ENCODE assay signal across 9 cellular contexts in the genomic region with DNA sequence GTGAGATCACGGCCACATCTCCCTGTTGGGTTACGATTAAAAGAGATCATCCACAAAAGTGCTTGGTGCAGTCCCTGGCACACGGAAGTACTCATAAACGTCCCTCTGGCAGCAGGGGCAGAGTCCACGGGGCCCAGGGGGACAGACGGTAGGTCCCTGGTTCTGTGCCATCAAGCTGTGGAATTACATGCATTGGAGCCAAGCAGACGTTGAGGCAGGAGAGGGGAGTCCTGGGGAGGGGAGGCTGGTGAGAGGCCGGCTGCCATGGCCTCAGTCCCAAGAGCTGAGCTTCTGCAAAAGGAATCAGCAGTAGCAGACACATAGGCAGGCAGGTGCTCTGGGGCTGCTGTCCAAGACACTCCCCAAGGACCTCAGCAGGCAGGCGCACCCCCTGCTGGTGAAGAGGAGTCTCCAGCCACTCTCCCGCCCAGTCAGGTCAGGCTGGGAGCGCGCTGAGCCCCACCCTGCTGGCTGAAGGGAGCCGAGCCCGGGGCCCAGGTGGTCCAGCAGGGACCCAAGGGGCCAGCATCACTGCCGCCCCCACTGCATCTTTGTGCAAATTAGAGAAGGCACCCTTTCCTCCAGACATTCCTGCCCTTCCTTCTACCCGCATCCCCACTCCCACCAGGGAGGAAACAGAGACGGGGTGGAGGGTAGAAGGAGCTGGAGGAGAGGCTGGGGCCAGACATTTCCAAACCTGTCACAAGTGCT. TPM values are rescaled to one million over a fixed set of nuclear protein-coding genes. Genes with fewer than 3 reads are reported as not detected.
DNase-seq lines count a peak whose midpoint lies in the region; ATAC-seq, FAIRE-seq and TF ChIP-seq lines count a peak whose summit lies in the region.
"Had no signal": no experiment of that assay in that cellular context is flagged by ENCODE, and none has a peak within 500 bp of the region (broad histone marks: within the 10 kb centered on the region; RNA-seq: fewer than 3 reads in every experiment).

No MANE protein-coding gene starts in this region.

- no peaks in the 10 kb centered on the region for H4K20me1 ChIP-seq in Loucy (ENCODE audit: insufficient read depth, low read length, poor library complexity, severe bottlenecking)
- no peaks in the 10 kb centered on the region for H4K20me1 ChIP-seq in endothelial cell of umbilical vein (replicated peaks; ENCODE audit: control insufficient read depth, extremely low read depth, insufficient read depth, low read length)

- H3K36me3 Mint-ChIP-seq in naive thymus-derived CD8-positive, alpha-beta T cell, result no peaks in the 10 kb centered on the region

- H3K4me1 Mint-ChIP-seq in naive thymus-derived CD8-positive, alpha-beta T cell, result peaks cover 0 to 6% (median 2%) of the 10 kb centered on the region in 4 donors

- H3K9me3 ChIP-seq in Loucy (ENCODE audit: insufficient read depth, low read depth, low read length), result no peaks in the 10 kb centered on the region
- H3K9me3 ChIP-seq in endothelial cell of umbilical vein (replicated peaks; ENCODE audit: control insufficient read depth, insufficient read depth, low read length), result no peaks in the 10 kb centered on the region
- H3K9me3 ChIP-seq: thoracic aorta had no signal

- H3K9ac ChIP-seq in Loucy (ENCODE audit: low read depth, low read length, poor library complexity, severe bottlenecking) (no peak overlapping the region), endothelial cell of umbilical vein (replicated peaks; ENCODE audit: extremely low read depth, insufficient read depth, low read length) (no peak overlapping the region)

- H3K4me2 ChIP-seq in Loucy (ENCODE audit: low read depth, low read length, poor library complexity, severe bottlenecking) (no peak overlapping the region), endothelial cell of umbilical vein (ENCODE audit: insufficient read depth, low read length) (no peak overlapping the region)

- H3K27me3 ChIP-seq in Loucy (ENCODE audit: insufficient read depth, low read length, poor library complexity, severe bottlenecking) (no peaks in the 10 kb centered on the region), endothelial cell of umbilical vein (ENCODE audit: control insufficient read depth in 2 of 2, insufficient read depth in 2 of 2, low read length in 2 of 2) (no peaks in the 10 kb centered on the region)

- H3K9me1 ChIP-seq in endothelial cell of umbilical vein (replicated peaks; ENCODE audit: control insufficient read depth, extremely low read depth, insufficient read depth, low read length), result no peaks in the 10 kb centered on the region

- FAIRE-seq in endothelial cell of umbilical vein (lab: Jason Lieb, UNC), result peak; percentile 49

- H3K36me3 ChIP-seq in Loucy (ENCODE audit: insufficient read depth, low read length) (no peaks in the 10 kb centered on the region), endothelial cell of umbilical vein (ENCODE audit: control insufficient read depth in 2 of 2, extremely low read depth in 1 of 2, insufficient read depth in 2 of 2, low read length in 2 of 2) (no peaks in the 10 kb centered on the region)
- H3K36me3 ChIP-seq: thoracic aorta had no signal

- no peak overlapping the region for H3K4me3 ChIP-seq in Loucy (ENCODE audit: low read length, poor library complexity, severe bottlenecking)
- no peak overlapping the region for H3K4me3 ChIP-seq in endothelial cell of umbilical vein (replicated peaks in 1 of 3; ENCODE audit: insufficient read depth in 1 of 3, low read depth in 1 of 3, low read length in 3 of 3)
- H3K4me3 ChIP-seq: thoracic aorta had no signal

- H2AFZ ChIP-seq in Loucy (ENCODE audit: low read length) (no peak overlapping the region), endothelial cell of umbilical vein (ENCODE audit: low read depth, low read length) (no peak overlapping the region)

- TF ChIP-seq POLR2A in endothelial cell of umbilical vein (IDR thresholded peaks at IDR 0.05; ENCODE audit: low read depth, low read length) (no peak), GM18505 (IDR thresholded peaks at IDR 0.05; ENCODE audit: borderline replicate concordance, extremely low read depth, insufficient read depth, insufficient read length) (no peak)

- H3K27ac ChIP-seq in endothelial cell of umbilical vein (ENCODE audit: insufficient read depth, low read depth, low read length), result no peak overlapping the region
- H3K27ac ChIP-seq: thoracic aorta had no signal

- BruUV-seq in endothelial cell of umbilical vein (replicated peaks; lab: Mats Ljungman, UMichigan), result no TSS peak

- intact Hi-C loops in endothelial cell of umbilical vein (cut with micrococcal nuclease), result loop anchor here (1.0 to 2.0 kb wide), 3 partner anchors 58 to 261 kb away; no protein-coding TSS in a partner anchor

- H3K9me2 ChIP-seq in Loucy (replicated peaks; ENCODE audit: low read depth, low read length), result no peaks in the 10 kb centered on the region

- POLR2A ChIA-PET in endothelial cell of umbilical vein (lab: Charles Lee), result no interaction called here
- POLR2A ChIA-PET in naive thymus-derived CD8-positive, alpha-beta T cell (lab: Charles Lee), result no interaction called here

- H3F3A ChIP-seq in Loucy (ENCODE audit: low read depth), result no peaks in the 10 kb centered on the region

- CTCF ChIA-PET in endothelial cell of umbilical vein (lab: Charles Lee), result interaction anchor here (0.7 to 3.0 kb wide), 14 partner anchors 8 to 500 kb away, joined by 3 to 38 read pairs (median 3); partner anchors contain the start of genes KCTD17, MPST and TST

- peak overlapping the region in 1 of 10 donors; percentile 38 for H3K4me3 Mint-ChIP-seq in naive thymus-derived CD8-positive, alpha-beta T cell

- DNase-seq in stimulated activated naive CD4-positive, alpha-beta T cell treated with Interleukin-2 at 50 U/mL for 16 hours (lab: John Stamatoyannopoulos, UW), result peak; percentile 9
- no peak for DNase-seq in stimulated activated naive CD4-positive, alpha-beta T cell (lab: John Stamatoyannopoulos, UW)
- peak; percentile 61 for DNase-seq in UCSD-AML1 (lab: John Stamatoyannopoulos, UW; ENCODE audit: unreplicated experiment)
- peak; percentile 44 for DNase-seq in endothelial cell of umbilical vein (ENCODE audit: low read depth, low spot score)
- DNase-seq in naive thymus-derived CD8-positive, alpha-beta T cell, result peak in 1 of 10 donors; percentile 15
- DNase-seq in NCI-H1048 (lab: John Stamatoyannopoulos, UW), result no peak

- no peaks in the 10 kb centered on the region for H3K79me2 ChIP-seq in Loucy (ENCODE audit: insufficient read depth, low read length)
- H3K79me2 ChIP-seq in endothelial cell of umbilical vein (ENCODE audit: control insufficient read depth, insufficient read depth, low read length), result no peaks in the 10 kb centered on the region

- peaks cover 6% of the 10 kb centered on the region for H3K4me1 ChIP-seq in Loucy (ENCODE audit: insufficient read depth, low read length, poor library complexity, severe bottlenecking)
- H3K4me1 ChIP-seq in endothelial cell of umbilical vein (ENCODE audit: control insufficient read depth, extremely low read depth, insufficient read depth, low read length), result peaks cover 16% of the 10 kb centered on the region

- dilution Hi-C loops in endothelial cell of umbilical vein (cut with MboI; ENCODE audit: extremely low pct_ligation_motif_present, low sequenced_read_pairs), result no loop called here

- H3K9me3 Mint-ChIP-seq in naive thymus-derived CD8-positive, alpha-beta T cell, result no peaks in the 10 kb centered on the region

- ATAC-seq in naive thymus-derived CD8-positive, alpha-beta T cell, result peak; percentile 59 to 79
- no peak for ATAC-seq in GM18505 (IDR thresholded peaks at IDR 0.05; ENCODE audit: unreplicated experiment)

- TF ChIP-seq CTCF in Loucy (conservative IDR thresholded peaks at IDR 0.05; ENCODE audit: low read length) (peak; percentile 73), endothelial cell of umbilical vein (IDR thresholded peaks at IDR 0.05; ENCODE audit: extremely low read depth in 1 of 2, insufficient read depth in 1 of 2, low read depth in 1 of 2, low read length in 2 of 2) (peak; percentile 68 to 83)

- H3K27ac Mint-ChIP-seq in naive thymus-derived CD8-positive, alpha-beta T cell, result no peak overlapping the region

- peaks cover 0 to 8% (median 0%) of the 10 kb centered on the region in 5 donors for H3K27me3 Mint-ChIP-seq in naive thymus-derived CD8-positive, alpha-beta T cell

RNA-seq across cellular contexts. Expression of gene KCTD17, which starts 7.6 kb away (rescaled TPM):
- total RNA-seq in endothelial cell of umbilical vein, result 48.0 and 59.2 TPM in 2 replicates
- 73.0 and 77.9 TPM in 2 replicates for polyA plus RNA-seq in endothelial cell of umbilical vein
- polyA plus RNA-seq in endothelial cell of umbilical vein (2011; cell fraction: cytosol; rRNA removed), result 40.4 and 55.2 TPM in 2 replicates
- 78.6 and 84.4 TPM in 2 replicates for polyA plus RNA-seq in endothelial cell of umbilical vein (2011; cell fraction: nucleus; rRNA removed)
- polyA plus RNA-seq in endothelial cell of umbilical vein (2012), result 39.2 and 46.1 TPM in 2 replicates
- polyA minus RNA-seq in endothelial cell of umbilical vein, result 44.0 and 54.3 TPM in 2 replicates
- not detected for polyA minus RNA-seq in endothelial cell of umbilical vein (2011; cell fraction: cytosol; rRNA and poly(A)+ RNA removed)
- 24.1 and 31.0 TPM in 2 replicates for polyA minus RNA-seq in endothelial cell of umbilical vein (2011; cell fraction: nucleus; rRNA and poly(A)+ RNA removed)
- total RNA-seq in naive thymus-derived CD8-positive, alpha-beta T cell, result 10 to 100 TPM; 26.1 to 26.6 TPM
- polyA plus RNA-seq in naive thymus-derived CD8-positive, alpha-beta T cell, result 10 to 100 TPM in 2 of 3 donors, 1 to 10 TPM in 1; 9.1 to 12.1 (median 10.3) TPM

RNA-seq across cellular contexts. Expression of gene MPST, which starts 24.4 kb away (rescaled TPM):
- total RNA-seq in endothelial cell of umbilical vein, result 87.3 and 93.2 TPM in 2 replicates
- 124 and 185 TPM in 2 replicates for polyA plus RNA-seq in endothelial cell of umbilical vein
- 63.5 and 102 TPM in 2 replicates for polyA plus RNA-seq in endothelial cell of umbilical vein (2011; cell fraction: cytosol; rRNA removed)
- 54.7 and 63.6 TPM in 2 replicates for polyA plus RNA-seq in endothelial cell of umbilical vein (2011; cell fraction: nucleus; rRNA removed)
- 43.2 and 74.8 TPM in 2 replicates for polyA plus RNA-seq in endothelial cell of umbilical vein (2012)
- polyA minus RNA-seq in endothelial cell of umbilical vein, result 27.7 and 39.2 TPM in 2 replicates
- 44.9 TPM for polyA minus RNA-seq in endothelial cell of umbilical vein (2011; cell fraction: cytosol; rRNA and poly(A)+ RNA removed)
- polyA minus RNA-seq in endothelial cell of umbilical vein (2011; cell fraction: nucleus; rRNA and poly(A)+ RNA removed), result 11.0 and 16.4 TPM in 2 replicates
- 1 to 10 TPM; 1.1 to 1.5 TPM for total RNA-seq in naive thymus-derived CD8-positive, alpha-beta T cell
- polyA plus RNA-seq in naive thymus-derived CD8-positive, alpha-beta T cell, result 1 to 10 TPM in 2 of 3 donors, under 1 TPM in 1; 0.34 to 9.7 (median 1.8) TPM

RNA-seq across cellular contexts. Expression of gene TST, which starts 24.7 kb away (rescaled TPM):
- 38.0 and 39.2 TPM in 2 replicates for total RNA-seq in endothelial cell of umbilical vein
- polyA plus RNA-seq in endothelial cell of umbilical vein, result 95.1 and 116 TPM in 2 replicates
- 54.2 and 72.2 TPM in 2 replicates for polyA plus RNA-seq in endothelial cell of umbilical vein (2011; cell fraction: cytosol; rRNA removed)
- 22.6 and 25.7 TPM in 2 replicates for polyA plus RNA-seq in endothelial cell of umbilical vein (2011; cell fraction: nucleus; rRNA removed)
- 37.0 and 52.2 TPM in 2 replicates for polyA plus RNA-seq in endothelial cell of umbilical vein (2012)
- polyA minus RNA-seq in endothelial cell of umbilical vein, result 23.0 and 23.8 TPM in 2 replicates
- 24.3 TPM for polyA minus RNA-seq in endothelial cell of umbilical vein (2011; cell fraction: cytosol; rRNA and poly(A)+ RNA removed)
- 5.5 and 9.4 TPM in 2 replicates for polyA minus RNA-seq in endothelial cell of umbilical vein (2011; cell fraction: nucleus; rRNA and poly(A)+ RNA removed)
- total RNA-seq in naive thymus-derived CD8-positive, alpha-beta T cell, result not detected
- 1 to 10 TPM in 1 of 3 donors, not detected in 2; 1.5 TPM for polyA plus RNA-seq in naive thymus-derived CD8-positive, alpha-beta T cell

Comparison
In these comparisons a context has a peak if more than half of its experiments do, and no peak if none do; other contexts are left out.
1. DNase-seq: peak in stimulated activated naive CD4-positive, alpha-beta T cell treated with Interleukin-2 at 50 U/mL for 16 hours (single experiment), UCSD-AML1 (single experiment) and endothelial cell of umbilical vein (single experiment); none in stimulated activated naive CD4-positive, alpha-beta T cell (0 of 6) and NCI-H1048 (single experiment).
2. RNA of gene MPST, which starts 24.4 kb away (total RNA-seq): 87.3 to 93.2 TPM in endothelial cell of umbilical vein; 1.1 to 1.5 TPM in naive thymus-derived CD8-positive, alpha-beta T cell; every median in the first group is over 10 times any median in the second.
3. RNA of gene TST, which starts 24.7 kb away (total RNA-seq): 38.0 to 39.2 TPM in endothelial cell of umbilical vein; not detected in naive thymus-derived CD8-positive, alpha-beta T cell; every median in the first group is over 10 times any median in the second.